In the genomic region with DNA sequence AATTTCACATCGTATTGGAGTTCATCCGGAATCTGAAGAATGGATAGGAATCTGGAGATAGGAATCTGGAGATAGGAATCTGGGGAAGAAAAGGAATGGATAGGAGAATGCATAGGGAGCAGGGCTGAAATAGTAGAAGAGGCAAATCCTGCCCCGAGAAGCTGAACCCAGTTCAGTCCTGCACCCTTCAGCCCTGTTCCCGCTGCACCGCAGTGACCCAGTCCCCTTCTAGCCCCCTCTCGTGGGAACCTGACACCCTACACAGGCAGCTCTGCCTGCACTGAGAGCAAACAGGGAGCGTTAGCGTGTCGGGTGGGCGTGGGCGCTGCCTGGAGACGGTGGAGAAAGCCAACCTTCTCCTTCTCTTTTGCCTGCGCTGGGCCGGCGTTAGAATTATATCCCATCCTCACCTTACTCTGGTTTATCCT, we compare ENCODE assay signal across 6 cellular contexts. TPM values are rescaled to one million over a fixed set of nuclear protein-coding genes. Genes with fewer than 3 reads are reported as not detected.
A peak's percentile ranks its signal among the peaks of the same experiment; 100 is the strongest.
DNase-seq lines count a peak whose midpoint lies in the region; ATAC-seq and TF ChIP-seq lines count a peak whose summit lies in the region.

No MANE protein-coding gene starts in this region.

- DNase-seq in GM23248 (peak; percentile 43), caudate nucleus (lab: John Stamatoyannopoulos, UW) (peak in 41 of 61 donors; percentile 11 to 72 (median 46)), COLO668 (lab: John Stamatoyannopoulos, UW; ENCODE audit: unreplicated experiment) (no peak), epidermal melanocyte (ENCODE audit: insufficient read length, low spot score) (no peak)

- no peaks in the 10 kb centered on the region for H3K9me2 ChIP-seq in GM23248 (ENCODE audit: insufficient read depth)

- WGBS in GM23248 (ENCODE audit: low coverage in 1 of 2, low lambda C conversion rate in 2 of 2, missing lambda C conversion rate in 2 of 2), 2 experiments: 2% methylated on average over 15 of the region's 15 CpGs

- H3K9me3 ChIP-seq in GM23248 (ENCODE audit: low read depth): no peaks in the 10 kb centered on the region
- H3K9me3 ChIP-seq in neutrophil: no peaks in the 10 kb centered on the region

- H3K27me3 ChIP-seq in GM23248 (replicated peaks; ENCODE audit: insufficient read depth): peaks cover 53% of the 10 kb centered on the region
- H3K27me3 ChIP-seq in neutrophil: peaks cover 93% of the 10 kb centered on the region

- H3K4me1 ChIP-seq in GM23248 (ENCODE audit: insufficient read depth) (peaks cover 5% of the 10 kb centered on the region; the same call in 1 of the 2 replicates), neutrophil (ENCODE audit: control insufficient read depth in 1 of 2, insufficient read depth in 1 of 2, low read depth in 1 of 2, low read length in 1 of 2) (peaks cover 13 to 15% of the 10 kb centered on the region in 2 experiments)

- TF ChIP-seq CTCF in neutrophil (IDR thresholded peaks at IDR 0.05): no peak

- H4K20me1 ChIP-seq in GM23248 (ENCODE audit: insufficient read depth): no peaks in the 10 kb centered on the region

- no peak overlapping the region for H3K27ac ChIP-seq in GM23248
- H3K27ac ChIP-seq in caudate nucleus (ENCODE audit: low read depth, low read length): peak overlapping the region; percentile 41
- no peak overlapping the region for H3K27ac ChIP-seq in neutrophil

- peak overlapping the region; percentile 11 for H3K4me3 ChIP-seq in GM23248
- peak overlapping the region; percentile 54 to 67 for H3K4me3 ChIP-seq in neutrophil (ENCODE audit: low read depth in 1 of 2, low read length in 1 of 2)

- H3K9ac ChIP-seq in GM23248: no peak overlapping the region

- no peaks in the 10 kb centered on the region for H3K79me2 ChIP-seq in GM23248 (ENCODE audit: insufficient read depth)

- peak overlapping the region; percentile 47; the same call in 1 of the 2 replicates for H2AFZ ChIP-seq in GM23248

- ATAC-seq in GM21619 (IDR thresholded peaks at IDR 0.05; ENCODE audit: unreplicated experiment): no peak

- peak overlapping the region; percentile 38 for H3K4me2 ChIP-seq in GM23248 (ENCODE audit: unreplicated experiment)

- no peaks in the 10 kb centered on the region for H3F3A ChIP-seq in GM23248 (ENCODE audit: insufficient read depth)

- H3K36me3 ChIP-seq in GM23248 (ENCODE audit: low read depth): no peaks in the 10 kb centered on the region
- no peaks in the 10 kb centered on the region for H3K36me3 ChIP-seq in neutrophil

- in situ Hi-C loops in GM23248 (cut with MboI): loop anchor here (10.0 kb wide), 1 partner anchor 56 kb away; no protein-coding TSS in a partner anchor

RNA-seq across cellular contexts. Expression of gene CCKBR, which starts 1.1 kb away (rescaled TPM):
- total RNA-seq in GM23248 (2014; rRNA removed; shearing (Covaris generic)): not detected in 2 replicates
- polyA plus RNA-seq in GM23248 (2016; fragmentation: Nextera tagmentation; extraction: Ambion mirVana): not detected in 2 replicates

RNA-seq across cellular contexts. Expression of gene CNGA4, which starts 19.7 kb away (rescaled TPM):
- total RNA-seq in GM23248 (2014; rRNA removed; shearing (Covaris generic)): not detected in 2 replicates
- not detected in 2 replicates for polyA plus RNA-seq in GM23248 (2016; fragmentation: Nextera tagmentation; extraction: Ambion mirVana)

RNA-seq across cellular contexts. Expression of gene FHIP1B, which starts 24.1 kb away (rescaled TPM):
- total RNA-seq in GM23248 (2014; rRNA removed; shearing (Covaris generic)): 14.7 and 25.4 TPM in 2 replicates
- polyA plus RNA-seq in GM23248 (2016; fragmentation: Nextera tagmentation; extraction: Ambion mirVana): 9.2 and 10.9 TPM in 2 replicates

RNA-seq across cellular contexts. Expression of gene C11orf42, which starts 53.2 kb away (rescaled TPM):
- total RNA-seq in GM23248 (2014; rRNA removed; shearing (Covaris generic)): not detected in 2 replicates
- polyA plus RNA-seq in GM23248 (2016; fragmentation: Nextera tagmentation; extraction: Ambion mirVana): 0.16 TPM in 1 of 2 replicates, not detected in the other

RNA-seq across cellular contexts. Expression of gene OR52W1, which starts 59.6 kb away (rescaled TPM):
- not detected in 2 replicates for total RNA-seq in GM23248 (2014; rRNA removed; shearing (Covaris generic))
- polyA plus RNA-seq in GM23248 (2016; fragmentation: Nextera tagmentation; extraction: Ambion mirVana): not detected in 2 replicates

Comparison
In these comparisons a context has a peak if more than half of its experiments do, and no peak if none do; other contexts are left out.
1. DNase-seq: peak in GM23248 (single experiment) and caudate nucleus (41 of 61); none in COLO668 (single experiment) and epidermal melanocyte (single experiment).